ENCODE assay signal across 23 cellular contexts in the genomic region with DNA sequence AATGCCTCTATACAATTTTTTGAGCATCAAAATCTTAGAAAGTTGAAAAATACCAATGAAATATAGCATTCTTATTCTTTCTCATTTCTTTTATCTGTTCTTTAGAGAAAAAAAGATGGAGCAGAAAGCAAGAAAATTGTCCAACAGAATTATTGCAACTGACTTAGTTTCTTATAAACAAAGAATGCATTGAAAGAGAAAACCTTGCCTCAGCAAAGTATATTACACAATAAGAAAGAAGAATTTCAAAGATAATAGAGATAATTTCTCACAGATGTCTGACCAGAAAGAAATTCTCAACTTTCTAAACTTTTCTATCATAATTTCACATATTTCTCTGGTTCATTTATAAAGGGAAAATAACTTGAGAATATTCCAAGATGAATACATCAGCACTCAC. TPM values are rescaled to one million over a fixed set of nuclear protein-coding genes. Genes with fewer than 3 reads are reported as not detected.
"Had no signal": no experiment of that assay in that cellular context is flagged by ENCODE, and none has a peak within 500 bp of the region (broad histone marks: within the 10 kb centered on the region; RNA-seq: fewer than 3 reads in every experiment).

No MANE protein-coding gene starts in this region.

- H3K27me3 Mint-ChIP-seq: activated naive CD4-positive, alpha-beta T cell treated with anti-CD3 and anti-CD28 coated beads, Interleukin-2, amount 50 U/mL, for 24 hours; activated T-cell treated with anti-CD3 and anti-CD28 coated beads, Interleukin-2, amount 50 U/mL, for 24 hours had no signal

- H3K9me3 Mint-ChIP-seq: activated CD8-positive, alpha-beta T cell treated with anti-CD3 and anti-CD28 coated beads for 36 hours; activated naive CD4-positive, alpha-beta T cell treated with anti-CD3 and anti-CD28 coated beads, Interleukin-2, amount 50 U/mL, for 24 hours; activated T-cell treated with anti-CD3 and anti-CD28 coated beads, Interleukin-2, amount 50 U/mL, for 24 hours; activated T-helper 1 cell treated with anti-CD3 and anti-CD28 coated beads, Interleukin-12 subunit alpha, Interleukin-12 subunit beta, Interleukin-2, Interleukin-4 antibody, amounts not matched to agents 30 ng/mL and 10 ng/mL and 1 ng/mL, durations not matched to agents 14 hours and 24 hours and 36 hours; brain; T-helper 1 cell treated with Interleukin-12 subunit alpha and Interleukin-12 subunit beta and Interleukin-4 antibody, amounts not matched to agents 30 μg/mL and 1 μg/mL, for 36 hours had no signal

- H3K36me3 Mint-ChIP-seq: activated naive CD4-positive, alpha-beta T cell treated with anti-CD3 and anti-CD28 coated beads, Interleukin-2, amount 50 U/mL, for 24 hours; brain had no signal

- H3K9me3 ChIP-seq: SJSA1 had no signal

- H3K4me3 Mint-ChIP-seq: activated CD8-positive, alpha-beta T cell treated with anti-CD3 and anti-CD28 coated beads for 36 hours; activated naive CD4-positive, alpha-beta T cell treated with anti-CD3 and anti-CD28 coated beads, Interleukin-2, amount 50 U/mL, for 24 hours; activated T-cell treated with anti-CD3 and anti-CD28 coated beads, Interleukin-2, amount 50 U/mL, for 24 hours; activated T-helper 1 cell treated with anti-CD3 and anti-CD28 coated beads, Interleukin-12 subunit alpha, Interleukin-12 subunit beta, Interleukin-2, Interleukin-4 antibody, amounts not matched to agents 30 ng/mL and 10 ng/mL and 1 ng/mL, durations not matched to agents 14 hours and 24 hours and 36 hours; brain; T-helper 1 cell treated with Interleukin-12 subunit alpha and Interleukin-12 subunit beta and Interleukin-4 antibody, amounts not matched to agents 30 μg/mL and 1 μg/mL, for 36 hours had no signal

- H3K27ac ChIP-seq: SJSA1 had no signal

- H3K4me1 Mint-ChIP-seq: activated naive CD4-positive, alpha-beta T cell treated with anti-CD3 and anti-CD28 coated beads, Interleukin-2, amount 50 U/mL, for 24 hours; brain had no signal

- H3K4me3 ChIP-seq: SJSA1 had no signal

- ATAC-seq: activated CD4-positive, CD25-positive, alpha-beta regulatory T cell treated with anti-CD3 and anti-CD28 coated beads, Interleukin-2, amount 50 U/mL, for 24 hours; activated CD8-positive, alpha-beta T cell treated with anti-CD3 and anti-CD28 coated beads for 36 hours; PC-3 had no signal

- DNase-seq: activated CD4-positive, alpha-beta T cell treated with anti-CD3 and anti-CD28 coated beads for 4 hours; activated CD8-positive, alpha-beta memory T cell treated with anti-CD3 and anti-CD28 coated beads, Interleukin-2, amount 50 U/mL, for 48 hours; activated CD8-positive, alpha-beta T cell treated with anti-CD3 and anti-CD28 coated beads for 36 hours; activated effector memory CD4-positive, alpha-beta T cell treated with Interleukin-2 at 50 U/mL for 16 hours; activated naive CD4-positive, alpha-beta T cell; activated T-cell treated with anti-CD3 and anti-CD28 coated beads, Interleukin-2, amount 50 U/mL, for 24 hours; amygdala; Karpas-422; MM.1S; NCI-H1105; NCI-H1436 treated with DMSO at 0.1 percent for 48 hours; NCI-H187; NCI-H2081; NCI-H524; PC-3; SHP77 had no signal

- H3K27ac Mint-ChIP-seq: activated CD8-positive, alpha-beta T cell treated with anti-CD3 and anti-CD28 coated beads for 36 hours; activated naive CD4-positive, alpha-beta T cell treated with anti-CD3 and anti-CD28 coated beads, Interleukin-2, amount 50 U/mL, for 24 hours; activated T-cell treated with anti-CD3 and anti-CD28 coated beads, Interleukin-2, amount 50 U/mL, for 24 hours; activated T-helper 1 cell treated with anti-CD3 and anti-CD28 coated beads, Interleukin-12 subunit alpha, Interleukin-12 subunit beta, Interleukin-2, Interleukin-4 antibody, amounts not matched to agents 30 ng/mL and 10 ng/mL and 1 ng/mL, durations not matched to agents 14 hours and 24 hours and 36 hours; brain; T-helper 1 cell treated with Interleukin-12 subunit alpha and Interleukin-12 subunit beta and Interleukin-4 antibody, amounts not matched to agents 30 μg/mL and 1 μg/mL, for 36 hours had no signal

- H3K36me3 ChIP-seq: SJSA1 had no signal

RNA-seq across cellular contexts. Expression of gene PRND, which starts 47.0 kb away (rescaled TPM):
- total RNA-seq: activated CD8-positive, alpha-beta T cell treated with anti-CD3 and anti-CD28 coated beads for 36 hours; activated T-helper 1 cell treated with anti-CD3 and anti-CD28 coated beads, Interleukin-12 subunit alpha, Interleukin-12 subunit beta, Interleukin-2, Interleukin-4 antibody, amounts not matched to agents 30 ng/mL and 10 ng/mL and 1 ng/mL, durations not matched to agents 14 hours and 24 hours and 36 hours; astrocyte; PC-3; SJSA1 had no signal
